ENCODE assay signal across 9 cellular contexts in genomic region chr20:39829255-39829654, GRCh38.
A peak's percentile ranks its signal among the peaks of the same experiment; 100 is the strongest.
DNase-seq lines count a peak whose midpoint lies in the region; ATAC-seq, FAIRE-seq and TF ChIP-seq lines count a peak whose summit lies in the region.
"Had no signal": no experiment of that assay in that cellular context is flagged by ENCODE, and none has a peak within 500 bp of the region (broad histone marks: within the 10 kb centered on the region; RNA-seq: fewer than 3 reads in every experiment).

No MANE protein-coding gene starts in this region.

- H3K9me3 ChIP-seq in GM12878 (replicated peaks; ENCODE audit: control insufficient read depth, insufficient read depth, low read length) (peaks cover 1% of the 10 kb centered on the region; the same call in 2 of the 3 replicates), neuronal stem cell (replicated peaks in 1 of 2; ENCODE audit: control insufficient read depth in 2 of 2, insufficient read depth in 1 of 2, low read depth in 1 of 2, low read length in 2 of 2) (no peaks in the 10 kb centered on the region)
- H3K9me3 ChIP-seq: pancreas, testis had no signal

- H3K4me3 ChIP-seq in GM12878 (no peak overlapping the region; the same call in 1 of the 2 replicates), neuronal stem cell (ENCODE audit: low read length in 2 of 2) (no peak overlapping the region)
- H3K4me3 ChIP-seq: pancreas, testis had no signal

- H3K4me1 ChIP-seq in GM12878 (ENCODE audit: control insufficient read depth, insufficient read depth, low read length), result peaks cover 36% of the 10 kb centered on the region
- peaks cover 0 to 5% of the 10 kb centered on the region in 2 donors for H3K4me1 ChIP-seq in neuronal stem cell (ENCODE audit: control insufficient read depth in 2 of 2, insufficient read depth in 1 of 2, low read depth in 1 of 2, low read length in 2 of 2)
- H3K4me1 ChIP-seq: pancreas, testis had no signal

- FAIRE-seq in GM12878 (lab: Jason Lieb, UNC), result no peak
- FAIRE-seq: pancreas had no signal

- no peak overlapping the region for H3K4ac ChIP-seq in neuronal stem cell (ENCODE audit: low read length)

- H2BK120ac ChIP-seq in neuronal stem cell (ENCODE audit: low read depth, low read length), result no peak overlapping the region

- H2AFZ ChIP-seq in GM12878 (ENCODE audit: control insufficient read depth, low read depth, low read length) (peak overlapping the region; percentile 16), neuronal stem cell (ENCODE audit: low read length) (no peak overlapping the region)

- DNase-seq in GM12878 (ENCODE audit: low read depth, low spot score), result no peak
- peak; percentile 29 for DNase-seq in neuronal stem cell (ENCODE audit: low spot score)
- DNase-seq in RKO (ENCODE audit: low spot score), result no peak
- DNase-seq: pancreas, testis had no signal

- no peak overlapping the region for H2BK5ac ChIP-seq in neuronal stem cell (ENCODE audit: low read length)

- H3K79me1 ChIP-seq in neuronal stem cell (ENCODE audit: low read depth, low read length), result no peaks in the 10 kb centered on the region

- SMC1A ChIA-PET in GM12878 (lab: Charles Lee; ENCODE audit: uncharacterized antibody, unreplicated experiment), result interaction anchor here (0.9 to 8.5 kb wide), 19 partner anchors 11 to 175 kb away, joined by 3 to 72 read pairs (median 5); no protein-coding TSS in a partner anchor

- TF ChIP-seq CTCF in GM12878 (IDR thresholded peaks at IDR 0.05 in 2 of 3, conservative IDR thresholded peaks at IDR 0.05 in 1 of 3; ENCODE audit: control insufficient read depth in 2 of 3, extremely low read depth in 1 of 3, insufficient read depth in 1 of 3, low read depth in 3 of 3, low read length in 3 of 3), result peak; percentile 32 to 38 (median 34); a peak in 4 of 6 replicates

- RAD21 ChIA-PET in GM12878 (lab: Charles Lee; ENCODE audit: unreplicated experiment), result interaction anchor here (0.6 to 5.0 kb wide), 21 partner anchors 14 to 560 kb away, joined by 3 to 54 read pairs (median 5); no protein-coding TSS in a partner anchor

- no peak overlapping the region for H3K14ac ChIP-seq in neuronal stem cell (ENCODE audit: low read length)

- TF ChIP-seq RAD21 in GM12878 (IDR thresholded peaks at IDR 0.05; ENCODE audit: insufficient read depth, low read depth, low read length), result peak; percentile 33

- H4K20me1 ChIP-seq in GM12878 (ENCODE audit: control insufficient read depth, insufficient read depth), result no peaks in the 10 kb centered on the region

- H3K36me3 ChIP-seq in GM12878 (ENCODE audit: control insufficient read depth in 2 of 2, insufficient read depth in 2 of 2, low read length in 1 of 2) (no peaks in the 10 kb centered on the region), neuronal stem cell (replicated peaks in 1 of 2; ENCODE audit: control insufficient read depth in 2 of 2, insufficient read depth in 2 of 2, low read length in 2 of 2) (no peaks in the 10 kb centered on the region)
- H3K36me3 ChIP-seq: pancreas had no signal

- intact Hi-C loops in GM12878 (cut with micrococcal nuclease; ENCODE audit: unreplicated experiment), result loop anchor here (5.0 kb wide), 1 partner anchor 43 kb away; no protein-coding TSS in a partner anchor

- TF ChIP-seq POLR2A in GM12878 (IDR thresholded peaks at IDR 0.05; ENCODE audit: low read depth, low read length), result no peak

- CTCF ChIA-PET in GM12878 (lab: Yijun Ruan, JAX), result interaction anchor here (0.7 to 7.9 kb wide), 18 partner anchors 9 to 560 kb away, joined by 3 to 123 read pairs (median 4); no protein-coding TSS in a partner anchor

- H3K9ac ChIP-seq in GM12878 (ENCODE audit: control insufficient read depth, insufficient read depth, low read length) (no peak overlapping the region), neuronal stem cell (ENCODE audit: low read depth, low read length, poor library complexity) (no peak overlapping the region)

- in situ Hi-C loops in GM12878 (cut with MboI), result no loop called here

- H2BK15ac ChIP-seq in neuronal stem cell (ENCODE audit: low read length), result no peak overlapping the region

- WGBS in GM12878 (ENCODE audit: insufficient coverage, insufficient replicate concordance, low lambda C conversion rate, missing lambda C conversion rate), result 30% methylated on average over 3 of the region's 3 CpGs
- no CpG with 5 or more reads among the region's 3 CpGs for WGBS in neuronal stem cell (ENCODE audit: extremely low coverage in 2 of 2, insufficient read length in 2 of 2, insufficient replicate concordance in 1 of 2), 2 donors

- no peak for TF ChIP-seq EP300 in GM12878 (IDR thresholded peaks at IDR 0.05; ENCODE audit: borderline replicate concordance in 1 of 2, control insufficient read depth in 1 of 2, low read depth in 2 of 2, low read length in 2 of 2)

- no peak overlapping the region for H2BK12ac ChIP-seq in neuronal stem cell (ENCODE audit: low read length)

- no peak overlapping the region for H2AK5ac ChIP-seq in neuronal stem cell (ENCODE audit: low read depth, low read length)

- no peak overlapping the region for H3K23ac ChIP-seq in neuronal stem cell (ENCODE audit: low read depth, low read length, poor library complexity)

- peak; percentile 5 for ATAC-seq in GM18502 (IDR thresholded peaks at IDR 0.05; ENCODE audit: poor library complexity, unreplicated experiment)
- peak; percentile 10 for ATAC-seq in HG02678 (IDR thresholded peaks at IDR 0.05; ENCODE audit: unreplicated experiment)
- ATAC-seq in GM12878, result peak; percentile 39
- no peak for ATAC-seq in esophagus mucosa
- ATAC-seq in GM18520 (IDR thresholded peaks at IDR 0.05; ENCODE audit: unreplicated experiment), result no peak
- ATAC-seq: pancreas had no signal

- BruUV-seq in GM12878 (replicated peaks; lab: Mats Ljungman, UMichigan), result no TSS peak

- H3K79me2 ChIP-seq in GM12878 (ENCODE audit: control insufficient read depth, insufficient read depth, low read length), result no peaks in the 10 kb centered on the region

- POLR2A ChIA-PET in GM12878 (lab: Charles Lee), result interaction anchor here (0.6 to 2.2 kb wide), 3 partner anchors 9 to 77 kb away, joined by 4 to 10 read pairs (median 4); no protein-coding TSS in a partner anchor

- no peak overlapping the region for H3K18ac ChIP-seq in neuronal stem cell (ENCODE audit: low read length)

- no peak overlapping the region for H4K8ac ChIP-seq in neuronal stem cell (ENCODE audit: low read depth, low read length)

- no peak overlapping the region for H4K91ac ChIP-seq in neuronal stem cell (ENCODE audit: low read depth, low read length, poor library complexity)

- peak overlapping the region; percentile 68 for H3K27ac ChIP-seq in GM12878 (ENCODE audit: control insufficient read depth, insufficient read depth)
- no peak overlapping the region for H3K27ac ChIP-seq in neuronal stem cell (replicated peaks; ENCODE audit: low read length)
- H3K27ac ChIP-seq: pancreas, testis had no signal

- H3K4me2 ChIP-seq in GM12878 (ENCODE audit: control insufficient read depth, insufficient read depth) (peak overlapping the region; percentile 58), neuronal stem cell (ENCODE audit: insufficient read depth, low read length, poor library complexity, severe bottlenecking) (no peak overlapping the region)

- no peaks in the 10 kb centered on the region for H3K27me3 ChIP-seq in GM12878 (replicated peaks in 1 of 2; ENCODE audit: control insufficient read depth in 2 of 2, insufficient read depth in 2 of 2, low read length in 1 of 2)
- peaks cover 0 to 20% (median 0%) of the 10 kb centered on the region in 3 experiments for H3K27me3 ChIP-seq in neuronal stem cell (ENCODE audit: control insufficient read depth in 3 of 3, insufficient read depth in 3 of 3, low read depth in 1 of 3, low read length in 3 of 3)
- H3K27me3 ChIP-seq: pancreas, testis had no signal

TF ChIP-seq in GM12878, 131 proteins besides CTCF, POLR2A, EP300 and RAD21:
- TF ChIP-seq CHD1 (IDR thresholded peaks at IDR 0.05; ENCODE audit: low read depth, low read length), result no peak
- TF ChIP-seq MLLT1 (IDR thresholded peaks at IDR 0.05), result 0 out of 2 replicates have a peak, but pooled peaks have one; percentile 10
- peak; percentile 23; the same call in 1 of the 2 replicates for TF ChIP-seq SMC3 (IDR thresholded peaks at IDR 0.05; ENCODE audit: borderline replicate concordance, low read length)

Comparison
In these comparisons a context has a peak if more than half of its experiments do, and no peak if none do; other contexts are left out.
1. ATAC-seq: peak in GM18502 (single experiment), HG02678 (single experiment) and GM12878 (single experiment); none in esophagus mucosa (single experiment) and GM18520 (single experiment).